Comparison of ENCODE assay signal across 22 cellular contexts in genomic region chr3:68234118-68234780, GRCh38.
A peak's percentile ranks its signal among the peaks of the same experiment; 100 is the strongest.
DNase-seq lines count a peak whose midpoint lies in the region; FAIRE-seq and TF ChIP-seq lines count a peak whose summit lies in the region.
"Had no signal": no experiment of that assay in that cellular context is flagged by ENCODE, and none has a peak within 500 bp of the region (broad histone marks: within the 10 kb centered on the region; RNA-seq: fewer than 3 reads in every experiment).

No MANE protein-coding gene starts in this region.

- TF ChIP-seq EP300 in H1 (IDR thresholded peaks at IDR 0.05; ENCODE audit: borderline replicate concordance in 1 of 2, low read depth in 2 of 2, low read length in 2 of 2) = no peak

- peaks cover 0 to 1% of the 10 kb centered on the region in 2 donors for H3K27me3 Mint-ChIP-seq in CD8-positive, alpha-beta memory T cell
- H3K27me3 Mint-ChIP-seq: CD4-positive, alpha-beta memory T cell had no signal

- no peak overlapping the region for H3K14ac ChIP-seq in H1 (ENCODE audit: insufficient read length)

- no peak overlapping the region for H4K8ac ChIP-seq in H1 (ENCODE audit: extremely low read depth, insufficient read depth, low read length)

- no peak overlapping the region for H2BK20ac ChIP-seq in H1 (ENCODE audit: low read length)

- no peaks in the 10 kb centered on the region for H3K27me3 ChIP-seq in H1 (replicated peaks in 1 of 4; ENCODE audit: control insufficient read depth in 3 of 4, extremely low read depth in 1 of 4, insufficient read depth in 3 of 4, low read length in 3 of 4)
- H3K27me3 ChIP-seq in CD8-positive, alpha-beta memory T cell (ENCODE audit: insufficient read depth, low read length, poor library complexity, severe bottlenecking) = no peaks in the 10 kb centered on the region

- H3K4me1 ChIP-seq in H1 (replicated peaks in 1 of 4; ENCODE audit: control insufficient read depth in 3 of 4, insufficient read depth in 4 of 4, low read length in 3 of 4) = no peaks in the 10 kb centered on the region
- no peaks in the 10 kb centered on the region for H3K4me1 ChIP-seq in CD8-positive, alpha-beta memory T cell (ENCODE audit: insufficient read depth, low read length)
- H3K4me1 ChIP-seq: A549, Caco-2 had no signal

- H3K23ac ChIP-seq in H1 (ENCODE audit: insufficient read length) = no peak overlapping the region

- peak; percentile 8 for DNase-seq in Ammon's horn (ENCODE audit: low spot score)
- DNase-seq in NCI-H446 treated with DMSO at 0.1 percent for 48 hours (lab: John Stamatoyannopoulos, UW) = peak; percentile 26
- no peak for DNase-seq in H1 (ENCODE audit: low read depth in 1 of 2, low spot score in 2 of 2)
- DNase-seq in putamen (ENCODE audit: low spot score) = peak; percentile 66
- DNase-seq in A172 (ENCODE audit: low spot score) = no peak
- DNase-seq in NCI-H2107 (lab: John Stamatoyannopoulos, UW) = no peak
- DNase-seq in CD8-positive, alpha-beta memory T cell = no peak
- no peak for DNase-seq in activated naive CD4-positive, alpha-beta T cell treated with Interleukin-2 at 50 U/mL for 16 hours
- DNase-seq: ACHN; AML-193; C1 segment of cervical spinal cord; Caco-2; CD4-positive, alpha-beta memory T cell; DMS153; DND-41; GOT3; H7; HCEC 1CT had no signal

- H2BK12ac ChIP-seq in H1 (ENCODE audit: low read depth, low read length) = no peak overlapping the region

- no peak overlapping the region for H3K4me2 ChIP-seq in H1 (ENCODE audit: insufficient read depth in 1 of 2, low read depth in 2 of 2, low read length in 2 of 2)
- H3K4me2 ChIP-seq: A549 had no signal

- H2BK120ac ChIP-seq in H1 (replicated peaks; ENCODE audit: low read depth, low read length) = no peak overlapping the region

- no peak overlapping the region for H2BK5ac ChIP-seq in H1 (ENCODE audit: low read depth, low read length)

- no peak overlapping the region for H3K27ac ChIP-seq in H1 (ENCODE audit: low read depth, low read length)
- H3K27ac ChIP-seq in CD8-positive, alpha-beta memory T cell (ENCODE audit: low read depth, low read length) = no peak overlapping the region
- H3K27ac ChIP-seq: 22Rv1, A549 had no signal

- H3K4me1 Mint-ChIP-seq in CD8-positive, alpha-beta memory T cell = no peaks in the 10 kb centered on the region

- FAIRE-seq in H1 (lab: Jason Lieb, UNC) = peak; percentile 7
- FAIRE-seq: A549, G401.6, GM12892 had no signal

- no peaks in the 10 kb centered on the region for H3K79me2 ChIP-seq in H1 (ENCODE audit: control insufficient read depth in 1 of 2, insufficient read depth in 2 of 2, low read length in 2 of 2)

- 92% methylated on average over 7 of the region's 7 CpGs; no CpG with 5 or more reads in 1 of the 2 experiments for WGBS in H1 (ENCODE audit: extremely low coverage in 1 of 2, insufficient coverage in 1 of 2, insufficient read length in 1 of 2, insufficient replicate concordance in 2 of 2, low coverage in 1 of 2, low lambda C conversion rate in 2 of 2, missing lambda C conversion rate in 1 of 2), 2 experiments

- peaks cover 0 to 28% (median 1%) of the 10 kb centered on the region in 3 donors for H3K36me3 Mint-ChIP-seq in CD8-positive, alpha-beta memory T cell

- TF ChIP-seq RAD21 in H1 (IDR thresholded peaks at IDR 0.05 in 1 of 2, conservative IDR thresholded peaks at IDR 0.05 in 1 of 2; ENCODE audit: low read depth in 2 of 2, low read length in 2 of 2) = no peak

- TF ChIP-seq POLR2A in H1 (IDR thresholded peaks at IDR 0.05; ENCODE audit: control extremely low read depth in 1 of 2, low read depth in 2 of 2, low read length in 2 of 2) = no peak

- CTCF ChIA-PET in H1 (lab: Charles Lee; ENCODE audit: partially characterized antibody) = no interaction called here
- CTCF ChIA-PET in CD8-positive, alpha-beta memory T cell (lab: Charles Lee) = no interaction called here

- H3K9me3 ChIP-seq in H1 (ENCODE audit: insufficient read depth in 2 of 2, low read depth in 1 of 2, low read length in 1 of 2) = no peaks in the 10 kb centered on the region
- H3K9me3 ChIP-seq in CD8-positive, alpha-beta memory T cell (ENCODE audit: low read length) = no peaks in the 10 kb centered on the region
- H3K9me3 ChIP-seq: A549, Caco-2 had no signal

- H3K9ac ChIP-seq in H1 (replicated peaks in 1 of 4; ENCODE audit: extremely low read depth in 1 of 4, low read depth in 3 of 4, low read length in 3 of 4) = no peak overlapping the region

- no peak overlapping the region for H4K5ac ChIP-seq in H1 (ENCODE audit: insufficient read length, low read depth, low read length)

- H3K56ac ChIP-seq in H1 (replicated peaks; ENCODE audit: insufficient read length, low read depth, low read length) = no peak overlapping the region

- POLR2A ChIA-PET in H1 (lab: Charles Lee; ENCODE audit: partially characterized antibody) = no interaction called here
- POLR2A ChIA-PET in CD8-positive, alpha-beta memory T cell (lab: Charles Lee) = no interaction called here

- no peaks in the 10 kb centered on the region for H3K36me3 ChIP-seq in H1 (ENCODE audit: control insufficient read depth in 2 of 4, insufficient read depth in 4 of 4, low read length in 3 of 4)
- no peaks in the 10 kb centered on the region for H3K36me3 ChIP-seq in CD8-positive, alpha-beta memory T cell (ENCODE audit: insufficient read depth, low read length)

- no peak overlapping the region for H2AK5ac ChIP-seq in H1 (ENCODE audit: low read depth, low read length)

- H2BK15ac ChIP-seq in H1 (ENCODE audit: low read length) = no peak overlapping the region

- no peak overlapping the region for H3K4me3 Mint-ChIP-seq in CD8-positive, alpha-beta memory T cell
- H3K4me3 Mint-ChIP-seq: CD4-positive, alpha-beta memory T cell had no signal

- no peak overlapping the region for H4K91ac ChIP-seq in H1 (replicated peaks; ENCODE audit: insufficient read length, low read length)

- no peak overlapping the region for H3K4ac ChIP-seq in H1 (replicated peaks; ENCODE audit: insufficient read length, low read depth, low read length)

- H3K27ac Mint-ChIP-seq in CD8-positive, alpha-beta memory T cell = no peak overlapping the region
- H3K27ac Mint-ChIP-seq: CD4-positive, alpha-beta memory T cell had no signal

- H2AFZ ChIP-seq in H1 (ENCODE audit: low read length) = no peak overlapping the region

- no peaks in the 10 kb centered on the region for H3K79me1 ChIP-seq in H1 (ENCODE audit: low read depth, low read length)

- no peaks in the 10 kb centered on the region for H3K23me2 ChIP-seq in H1 (ENCODE audit: low read depth, low read length)

- H3K18ac ChIP-seq in H1 (ENCODE audit: extremely low read depth, low read length) = no peak overlapping the region

- H3K9me3 Mint-ChIP-seq in CD8-positive, alpha-beta memory T cell = peaks cover 3 to 10% (median 6%) of the 10 kb centered on the region in 5 donors

- no peaks in the 10 kb centered on the region for H4K20me1 ChIP-seq in H1 (replicated peaks in 1 of 2; ENCODE audit: control insufficient read depth in 1 of 2, insufficient read depth in 2 of 2, low read length in 2 of 2)

- H3K4me3 ChIP-seq in H1 (ENCODE audit: extremely low read depth in 1 of 4, insufficient read depth in 2 of 4, low read depth in 3 of 4, low read length in 4 of 4) = no peak overlapping the region
- H3K4me3 ChIP-seq in CD8-positive, alpha-beta memory T cell (ENCODE audit: low read length) = no peak overlapping the region
- H3K4me3 ChIP-seq: A549 had no signal

- TF ChIP-seq CTCF in H1 (IDR thresholded peaks at IDR 0.05; ENCODE audit: control extremely low read depth in 1 of 3, insufficient read depth in 1 of 3, low read depth in 1 of 3, low read length in 3 of 3) = no peak

TF ChIP-seq in H1, 55 proteins besides CTCF, POLR2A, EP300 and RAD21:
- TF ChIP-seq SIX5 (IDR thresholded peaks at IDR 0.05; ENCODE audit: low read depth, low read length) = no peak
- no peak for TF ChIP-seq CEBPB (IDR thresholded peaks at IDR 0.05; ENCODE audit: low read depth, low read length)

Comparison
In these comparisons a context has a peak if more than half of its experiments do, and no peak if none do; other contexts are left out.
1. DNase-seq: peak in Ammon's horn (single experiment), NCI-H446 treated with DMSO at 0.1 percent for 48 hours (single experiment) and putamen (single experiment); none in H1 (0 of 2), A172 (single experiment), NCI-H2107 (single experiment), CD8-positive, alpha-beta memory T cell (0 of 5) and activated naive CD4-positive, alpha-beta T cell treated with Interleukin-2 at 50 U/mL for 16 hours (single experiment).